13 cellular contexts compared by ENCODE assay signal in genomic region chr15:43881944-43882343, GRCh38. TPM values are rescaled to one million over a fixed set of nuclear protein-coding genes. Genes with fewer than 3 reads are reported as not detected.
DNase-seq lines count a peak whose midpoint lies in the region; ATAC-seq and TF ChIP-seq lines count a peak whose summit lies in the region.
"Had no signal": no experiment of that assay in that cellular context is flagged by ENCODE, and none has a peak within 500 bp of the region (broad histone marks: within the 10 kb centered on the region; RNA-seq: fewer than 3 reads in every experiment).

No MANE protein-coding gene starts in this region.

- peak; percentile 89 for ATAC-seq in WTC11
- ATAC-seq in GM19397 (IDR thresholded peaks at IDR 0.05; ENCODE audit: unreplicated experiment), result no peak
- no peak for ATAC-seq in HG02981 (IDR thresholded peaks at IDR 0.05; ENCODE audit: unreplicated experiment)
- ATAC-seq: naive thymus-derived CD4-positive, alpha-beta T cell had no signal

- peaks cover 22% of the 10 kb centered on the region for H3K36me3 Mint-ChIP-seq in WTC11

- no peak overlapping the region for H3K9ac ChIP-seq in GM23248

- H3K79me2 ChIP-seq in GM23248 (ENCODE audit: insufficient read depth), result no peaks in the 10 kb centered on the region

- H3F3A ChIP-seq in GM23248 (ENCODE audit: insufficient read depth), result no peaks in the 10 kb centered on the region

- H3K36me3 ChIP-seq in GM23248 (ENCODE audit: low read depth), result no peaks in the 10 kb centered on the region
- H3K36me3 ChIP-seq: uterus had no signal

- in situ Hi-C loops in GM23248 (cut with MboI), result loop anchor here (25.0 kb wide), 1 partner anchor 605 kb away; no protein-coding TSS in a partner anchor

- H4K20me1 ChIP-seq in GM23248 (ENCODE audit: insufficient read depth), result no peaks in the 10 kb centered on the region

- H3K4me1 Mint-ChIP-seq in WTC11, result peaks cover 16% of the 10 kb centered on the region
- H3K4me1 Mint-ChIP-seq: activated naive CD4-positive, alpha-beta T cell treated with anti-CD3 and anti-CD28 coated beads, Interleukin-2, amount 50 U/mL, for 24 hours; naive thymus-derived CD4-positive, alpha-beta T cell had no signal

- WGBS in GM23248 (ENCODE audit: low coverage in 1 of 2, low lambda C conversion rate in 2 of 2, missing lambda C conversion rate in 2 of 2), 2 experiments, result 94 to 95% methylated on average over 7 of the region's 7 CpGs

- no peak overlapping the region for H3K4me2 ChIP-seq in GM23248 (ENCODE audit: unreplicated experiment)

- no peaks in the 10 kb centered on the region for H3K9me2 ChIP-seq in GM23248 (ENCODE audit: insufficient read depth)

- no peaks in the 10 kb centered on the region for H3K27me3 ChIP-seq in GM23248 (replicated peaks; ENCODE audit: insufficient read depth)
- H3K27me3 ChIP-seq: uterus had no signal

- peak; percentile 42 for TF ChIP-seq CTCF in AG10803 (conservative IDR thresholded peaks at IDR 0.05; ENCODE audit: low read length)
- TF ChIP-seq CTCF in WTC11 (IDR thresholded peaks at IDR 0.05), result peak; percentile 50

- CTCF ChIA-PET in WTC11 (lab: Charles Lee), result interaction anchor here (0.5 to 3.4 kb wide), 37 partner anchors 9 to 697 kb away, joined by 3 to 45 read pairs (median 5); partner anchors contain the start of genes CCNDBP1, FRMD5 and MFAP1

- H3K27me3 Mint-ChIP-seq in WTC11 (ENCODE audit: low read depth), result no peaks in the 10 kb centered on the region
- H3K27me3 Mint-ChIP-seq: activated naive CD4-positive, alpha-beta T cell treated with anti-CD3 and anti-CD28 coated beads, Interleukin-2, amount 50 U/mL, for 24 hours; naive thymus-derived CD4-positive, alpha-beta T cell had no signal

- DNase-seq in AG10803 (ENCODE audit: low read depth) (no peak), GM23248 (peak; percentile 12), WTC11 (ENCODE audit: low spot score) (peak; percentile 67), iris pigment epithelial cell (ENCODE audit: low read depth) (peak; percentile 6), SW 1271 (lab: John Stamatoyannopoulos, UW) (no peak), MV-4-11 (lab: John Stamatoyannopoulos, UW) (no peak)
- DNase-seq: naive thymus-derived CD4-positive, alpha-beta T cell; NCI-H187 treated with DMSO at 0.1 percent for 48 hours; stimulated activated CD4-positive, alpha-beta T cell treated with anti-CD3 and anti-CD28 coated beads, Interleukin-4, amount 100 ng/mL, for 1 hour; uterus had no signal

- no peaks in the 10 kb centered on the region for H3K9me3 Mint-ChIP-seq in WTC11
- H3K9me3 Mint-ChIP-seq: activated naive CD4-positive, alpha-beta T cell treated with anti-CD3 and anti-CD28 coated beads, Interleukin-2, amount 50 U/mL, for 24 hours; naive thymus-derived CD4-positive, alpha-beta T cell had no signal

- POLR2A ChIA-PET in WTC11 (lab: Charles Lee), result no interaction called here

- H3K4me3 Mint-ChIP-seq in WTC11, result no peak overlapping the region
- H3K4me3 Mint-ChIP-seq: activated naive CD4-positive, alpha-beta T cell treated with anti-CD3 and anti-CD28 coated beads, Interleukin-2, amount 50 U/mL, for 24 hours; naive thymus-derived CD4-positive, alpha-beta T cell had no signal

- no peaks in the 10 kb centered on the region for H3K9me3 ChIP-seq in GM23248 (ENCODE audit: low read depth)
- H3K9me3 ChIP-seq: uterus had no signal

- H2AFZ ChIP-seq in GM23248, result no peak overlapping the region

- no peaks in the 10 kb centered on the region for H3K4me1 ChIP-seq in GM23248 (ENCODE audit: insufficient read depth)
- H3K4me1 ChIP-seq: uterus had no signal

- H3K4me3 ChIP-seq in AG10803 (ENCODE audit: low read length) (no peak overlapping the region), GM23248 (no peak overlapping the region)
- H3K4me3 ChIP-seq: uterus had no signal

- H3K27ac Mint-ChIP-seq in WTC11, result peak overlapping the region; percentile 7; the same call in 1 of the 2 replicates
- H3K27ac Mint-ChIP-seq: activated naive CD4-positive, alpha-beta T cell treated with anti-CD3 and anti-CD28 coated beads, Interleukin-2, amount 50 U/mL, for 24 hours; naive thymus-derived CD4-positive, alpha-beta T cell had no signal

- H3K27ac ChIP-seq in GM23248, result no peak overlapping the region
- H3K27ac ChIP-seq: uterus had no signal

TF ChIP-seq in WTC11, 78 proteins besides CTCF, POLR2A, EP300 and RAD21:
- TF ChIP-seq AFF4 (CRISPR knock-in tag; IDR thresholded peaks at IDR 0.05; ENCODE audit: borderline replicate concordance) (no peak), E2F5 (CRISPR knock-in tag; IDR thresholded peaks at IDR 0.05) (no peak), NFYB (CRISPR knock-in tag; conservative IDR thresholded peaks at IDR 0.05; ENCODE audit: low read depth) (no peak)

RNA-seq across cellular contexts. Expression of gene WDR76, which starts 55.1 kb away (rescaled TPM):
- 9.0 and 11.3 TPM in 2 replicates for total RNA-seq in GM23248 (2014; rRNA removed; shearing (Covaris generic))
- 4.1 and 5.3 TPM in 2 replicates for polyA plus RNA-seq in GM23248 (2016; fragmentation: Nextera tagmentation; extraction: Ambion mirVana)
- 13.4 to 16.2 TPM (median 16.0 TPM) in 3 replicates for total RNA-seq in WTC11 (2021)

RNA-seq across cellular contexts. Expression of gene MFAP1, which starts 57.5 kb away (rescaled TPM):
- total RNA-seq in GM23248 (2014; rRNA removed; shearing (Covaris generic)), result 14.4 and 24.6 TPM in 2 replicates
- polyA plus RNA-seq in GM23248 (2016; fragmentation: Nextera tagmentation; extraction: Ambion mirVana), result 30.2 and 33.1 TPM in 2 replicates
- 32.4 to 36.0 TPM (median 34.6 TPM) in 3 replicates for total RNA-seq in WTC11 (2021)

Comparison
In these comparisons a context has a peak if more than half of its experiments do, and no peak if none do; other contexts are left out.
1. DNase-seq: peak in GM23248 (single experiment), WTC11 (single experiment) and iris pigment epithelial cell (single experiment); none in AG10803 (single experiment), SW 1271 (0 of 2) and MV-4-11 (single experiment).